ENCODE assay signal across 21 cellular contexts in genomic region chr5:142411656-142412425, GRCh38.
DNase-seq lines count a peak whose midpoint lies in the region; ATAC-seq and TF ChIP-seq lines count a peak whose summit lies in the region.
"Had no signal": no experiment of that assay in that cellular context is flagged by ENCODE, and none has a peak within 500 bp of the region (broad histone marks: within the 10 kb centered on the region; RNA-seq: fewer than 3 reads in every experiment).

No MANE protein-coding gene starts in this region.

- H3K27me3 Mint-ChIP-seq in endodermal cell (ENCODE audit: insufficient read depth) (no peaks in the 10 kb centered on the region), neural progenitor cell (ENCODE audit: insufficient read depth, low read depth) (peaks cover 5% of the 10 kb centered on the region)

- no peaks in the 10 kb centered on the region for H3F3A ChIP-seq in neural progenitor cell (ENCODE audit: low read depth)

- H3K4me2 ChIP-seq in BLaER1: peak overlapping the region; percentile 36; the same call in 1 of the 2 replicates
- H3K4me2 ChIP-seq in neural progenitor cell: no peak overlapping the region
- H3K4me2 ChIP-seq: KMS-11, SK-N-SH had no signal

- TF ChIP-seq CTCF in endodermal cell (conservative IDR thresholded peaks at IDR 0.05): no peak
- no peak for TF ChIP-seq CTCF in neural progenitor cell (IDR thresholded peaks at IDR 0.05)
- TF ChIP-seq CTCF in upper lobe of left lung (IDR thresholded peaks at IDR 0.05): no peak

- H3K9me3 Mint-ChIP-seq in endodermal cell: no peaks in the 10 kb centered on the region
- peaks cover 7% of the 10 kb centered on the region for H3K9me3 Mint-ChIP-seq in neural progenitor cell

- H3K4me3 ChIP-seq in BLaER1: no peak overlapping the region
- H3K4me3 ChIP-seq in endodermal cell (ENCODE audit: low read length): no peak overlapping the region
- no peak overlapping the region for H3K4me3 ChIP-seq in neural progenitor cell
- no peak overlapping the region for H3K4me3 ChIP-seq in upper lobe of left lung
- H3K4me3 ChIP-seq: GM23248 had no signal

- TF ChIP-seq EP300 in upper lobe of left lung (IDR thresholded peaks at IDR 0.05): no peak

- H3K79me2 ChIP-seq in neural progenitor cell (ENCODE audit: low read depth): no peaks in the 10 kb centered on the region

- H3K9ac ChIP-seq in BLaER1: no peak overlapping the region
- H3K9ac ChIP-seq in endodermal cell (ENCODE audit: extremely low read depth, low read length, poor library complexity, severe bottlenecking): no peak overlapping the region
- no peak overlapping the region for H3K9ac ChIP-seq in neural progenitor cell
- H3K9ac ChIP-seq: GM23248, KMS-11, SK-N-SH had no signal

- H3K9me3 ChIP-seq in BLaER1 (no peaks in the 10 kb centered on the region), endodermal cell (ENCODE audit: control insufficient read depth, low read length) (no peaks in the 10 kb centered on the region), neural progenitor cell (ENCODE audit: low read depth) (no peaks in the 10 kb centered on the region), upper lobe of left lung (no peaks in the 10 kb centered on the region)
- H3K9me3 ChIP-seq: SK-N-SH had no signal

- H3K4me1 Mint-ChIP-seq in endodermal cell (peaks cover 7% of the 10 kb centered on the region), neural progenitor cell (peaks cover 30% of the 10 kb centered on the region)
- H3K4me1 Mint-ChIP-seq: B cell had no signal

- no peak overlapping the region for H3K27ac ChIP-seq in BLaER1
- H3K27ac ChIP-seq in endodermal cell (ENCODE audit: low read depth, low read length): no peak overlapping the region
- no peak overlapping the region for H3K27ac ChIP-seq in neural progenitor cell
- no peak overlapping the region for H3K27ac ChIP-seq in upper lobe of left lung
- H3K27ac ChIP-seq: GM23248, KMS-11, RWPE1 had no signal

- WGBS in endodermal cell (ENCODE audit: insufficient coverage in 1 of 2, insufficient read length in 1 of 2), 2 experiments: 95 to 100% methylated on average over 2 to 3 of the region's 4 CpGs
- 92 to 94% methylated on average over 4 of the region's 4 CpGs for WGBS in upper lobe of left lung, 2 donors

- H3K4me1 ChIP-seq in BLaER1 (peaks cover 33% of the 10 kb centered on the region), endodermal cell (ENCODE audit: control insufficient read depth, insufficient read depth, low read length) (no peaks in the 10 kb centered on the region), neural progenitor cell (peaks cover 15% of the 10 kb centered on the region), upper lobe of left lung (no peaks in the 10 kb centered on the region)

- no peaks in the 10 kb centered on the region for H3K36me3 ChIP-seq in BLaER1
- H3K36me3 ChIP-seq in endodermal cell (ENCODE audit: control insufficient read depth, insufficient read depth, low read length): no peaks in the 10 kb centered on the region
- H3K36me3 ChIP-seq in neural progenitor cell: no peaks in the 10 kb centered on the region
- no peaks in the 10 kb centered on the region for H3K36me3 ChIP-seq in upper lobe of left lung

- no peak for TF ChIP-seq POLR2A in upper lobe of left lung (IDR thresholded peaks at IDR 0.05)

- no peak overlapping the region for H3K4me3 Mint-ChIP-seq in endodermal cell
- no peak overlapping the region for H3K4me3 Mint-ChIP-seq in neural progenitor cell
- H3K4me3 Mint-ChIP-seq: B cell; CD4-positive, CD25-positive, alpha-beta regulatory T cell had no signal

- peak overlapping the region; percentile 53 for H3K27ac Mint-ChIP-seq in endodermal cell
- peak overlapping the region; percentile 16 for H3K27ac Mint-ChIP-seq in neural progenitor cell
- H3K27ac Mint-ChIP-seq: B cell; CD4-positive, CD25-positive, alpha-beta regulatory T cell had no signal

- no peaks in the 10 kb centered on the region for H4K20me1 ChIP-seq in BLaER1
- no peaks in the 10 kb centered on the region for H4K20me1 ChIP-seq in neural progenitor cell (ENCODE audit: low read depth)

- ATAC-seq in GM18520 (IDR thresholded peaks at IDR 0.05; ENCODE audit: unreplicated experiment) (no peak), upper lobe of left lung (ENCODE audit: low FRiP score in 2 of 2) (no peak)

- H3K27me3 ChIP-seq in BLaER1 (no peaks in the 10 kb centered on the region), endodermal cell (ENCODE audit: control insufficient read depth, insufficient read depth, low read length, poor library complexity, severe bottlenecking) (no peaks in the 10 kb centered on the region), neural progenitor cell (no peaks in the 10 kb centered on the region), upper lobe of left lung (no peaks in the 10 kb centered on the region)

- H3K36me3 Mint-ChIP-seq in endodermal cell (ENCODE audit: low read depth) (no peaks in the 10 kb centered on the region), neural progenitor cell (no peaks in the 10 kb centered on the region)
- H3K36me3 Mint-ChIP-seq: CD4-positive, CD25-positive, alpha-beta regulatory T cell had no signal

- DNase-seq in NCI-H524 (lab: John Stamatoyannopoulos, UW): peak; percentile 88 to 94
- no peak for DNase-seq in endodermal cell
- no peak for DNase-seq in neural progenitor cell (ENCODE audit: low spot score)
- no peak for DNase-seq in Kasumi-1 (lab: John Stamatoyannopoulos, UW)
- no peak for DNase-seq in upper lobe of left lung
- DNase-seq: CD4-positive, CD25-positive, alpha-beta regulatory T cell; DMS153; GM23248; HCEC 1CT; IMR-90; NCI-H1105 treated with DMSO at 0.1 percent for 48 hours; NCI-H2081; NCI-H446 treated with DMSO at 0.1 percent for 48 hours; NK-92 treated with Interleukin-12 subunit alpha and Interleukin-12 subunit beta, amount 100 ng/mL, for 24 hours; SIG-M5; SK-N-SH had no signal

- H2AFZ ChIP-seq in neural progenitor cell (replicated peaks): no peak overlapping the region
- H2AFZ ChIP-seq: GM23248 had no signal

Comparison
In these comparisons a context has a peak if more than half of its experiments do, and no peak if none do; other contexts are left out.
1. DNase-seq: peak in NCI-H524 (2 of 2); none in endodermal cell (single experiment), neural progenitor cell (single experiment), Kasumi-1 (0 of 2) and upper lobe of left lung (0 of 2).